Comparison of ENCODE assay signal across 8 cellular contexts in genomic region chrX:43559643-43560042, GRCh38.
DNase-seq lines count a peak whose midpoint lies in the region; ATAC-seq, FAIRE-seq and TF ChIP-seq lines count a peak whose summit lies in the region.

No MANE protein-coding gene starts in this region.

- ATAC-seq in pancreas (peak; percentile 51 to 84 (median 82)), GM18511 (IDR thresholded peaks at IDR 0.05; ENCODE audit: unreplicated experiment) (no peak), HG02678 (IDR thresholded peaks at IDR 0.05; ENCODE audit: unreplicated experiment) (no peak)

- H3K36me3 ChIP-seq in pancreas, result no peaks in the 10 kb centered on the region

- intact Hi-C loops in pancreas (cut with DNase I), result loop anchor here (5.0 to 10.0 kb wide), 2 partner anchors 195 to 198 kb away; no protein-coding TSS in a partner anchor

- no peaks in the 10 kb centered on the region for H3K36me3 Mint-ChIP-seq in activated T-cell treated with anti-CD3 and anti-CD28 coated beads, Interleukin-2, amount 50 U/mL, for 24 hours (ENCODE audit: low read depth)

- no peak overlapping the region for H3K4me3 Mint-ChIP-seq in activated T-cell treated with anti-CD3 and anti-CD28 coated beads, Interleukin-2, amount 50 U/mL, for 24 hours

- H3K4me3 ChIP-seq in pancreas, result no peak overlapping the region

- peak; percentile 11 for DNase-seq in activated gamma-delta T cell treated with Interleukin-2 at 50 U/mL for 16 hours
- no peak for DNase-seq in activated gamma-delta T cell (lab: John Stamatoyannopoulos, UW)
- peak; percentile 71 for DNase-seq in NCI-H748 (lab: John Stamatoyannopoulos, UW; ENCODE audit: unreplicated experiment)
- DNase-seq in activated T-cell treated with anti-CD3 and anti-CD28 coated beads, Interleukin-2, amount 50 U/mL, for 24 hours, result peak; percentile 37
- DNase-seq in germinal center (ENCODE audit: low spot score), result peak; percentile 7
- peak in 3 of 6 donors; percentile 15 to 53 (median 16) for DNase-seq in pancreas

- no peak overlapping the region for H3K27ac Mint-ChIP-seq in activated T-cell treated with anti-CD3 and anti-CD28 coated beads, Interleukin-2, amount 50 U/mL, for 24 hours

- peaks cover 5% of the 10 kb centered on the region for H3K4me1 Mint-ChIP-seq in activated T-cell treated with anti-CD3 and anti-CD28 coated beads, Interleukin-2, amount 50 U/mL, for 24 hours (ENCODE audit: low read depth)

- peaks cover 27% of the 10 kb centered on the region for H3K27me3 Mint-ChIP-seq in activated T-cell treated with anti-CD3 and anti-CD28 coated beads, Interleukin-2, amount 50 U/mL, for 24 hours

- TF ChIP-seq CTCF in pancreas (IDR thresholded peaks at IDR 0.05), result peak in 2 of 4 donors; percentile 21 to 38

- peak; percentile 32 for FAIRE-seq in pancreas (lab: Jason Lieb, UNC)

- no peaks in the 10 kb centered on the region for H3K4me1 ChIP-seq in pancreas

- 50% methylated on average over 2 of the region's 2 CpGs for WGBS in pancreas, 2 donors

- H3K27ac ChIP-seq in pancreas, result no peak overlapping the region

- H3K9me3 Mint-ChIP-seq in activated T-cell treated with anti-CD3 and anti-CD28 coated beads, Interleukin-2, amount 50 U/mL, for 24 hours, result no peaks in the 10 kb centered on the region

- H3K9me3 ChIP-seq in pancreas, result no peaks in the 10 kb centered on the region

- no peaks in the 10 kb centered on the region for H3K27me3 ChIP-seq in pancreas

Comparison
In these comparisons a context has a peak if more than half of its experiments do, and no peak if none do; other contexts are left out.
1. ATAC-seq: peak in pancreas (4 of 4); none in GM18511 (single experiment) and HG02678 (single experiment).